ENCODE assay signal across 22 cellular contexts in genomic region chr17:2964028-2964356, GRCh38.
"Had no signal": no experiment of that assay in that cellular context is flagged by ENCODE, and none has a peak within 500 bp of the region (broad histone marks: within the 10 kb centered on the region; RNA-seq: fewer than 3 reads in every experiment).

No MANE protein-coding gene starts in this region.

- DNase-seq: effector memory CD4-positive, alpha-beta T cell; esophagus squamous epithelium; foreskin keratinocyte; immature natural killer cell; mesenchymal stem cell; naive B cell; psoas muscle; retina; spleen; stimulated activated CD4-positive, alpha-beta T cell treated with anti-CD3 and anti-CD28 coated beads, Interleukin-15, amount 100 ng/mL, for 24 hours; stimulated activated CD4-positive, alpha-beta T cell treated with anti-CD3 and anti-CD28 coated beads, Interleukin-1b, Interleukin-23, amount 100 ng/mL, for 48 hours; stimulated activated CD4-positive, alpha-beta T cell treated with anti-CD3 and anti-CD28 coated beads, Interleukin-4, amount 100 ng/mL, for 24 hours; testis; transverse colon had no signal

- H3K4me3 Mint-ChIP-seq: immature natural killer cell; nephron; stimulated activated memory B cell treated with anti-CD40 and anti-IgM and Interleukin-4, amounts not matched to agents 10 μg/mL and 1 μg/mL and 100 μg/mL, for 72 hours; stimulated activated naive CD8-positive, alpha-beta T cell treated with anti-CD3 and anti-CD28 coated beads, Interleukin-15, Interleukin-2, amounts not matched to agents 100 ng/mL and 50 ng/mL, for 24 hours had no signal

- H3K4me1 Mint-ChIP-seq: naive B cell; stimulated activated memory B cell treated with anti-CD40 and anti-IgM and Interleukin-4, amounts not matched to agents 10 μg/mL and 1 μg/mL and 100 μg/mL, for 72 hours had no signal

- H3K36me3 ChIP-seq: esophagus squamous epithelium, right lobe of liver, transverse colon had no signal

- H3K27ac Mint-ChIP-seq: stimulated activated memory B cell treated with anti-CD40 and anti-IgM and Interleukin-4, amounts not matched to agents 10 μg/mL and 1 μg/mL and 100 μg/mL, for 72 hours; stimulated activated naive CD8-positive, alpha-beta T cell treated with anti-CD3 and anti-CD28 coated beads, Interleukin-15, Interleukin-2, amounts not matched to agents 100 ng/mL and 50 ng/mL, for 24 hours had no signal

- H3K27me3 ChIP-seq: esophagus squamous epithelium, foreskin keratinocyte, left lung, neutrophil, right lobe of liver, spleen, testis, transverse colon had no signal

- H3K4me3 ChIP-seq: esophagus squamous epithelium, left lung, lung, psoas muscle, right lobe of liver, spleen, testis, transverse colon had no signal

- H3K9me3 Mint-ChIP-seq: immature natural killer cell; naive B cell; nephron; stimulated activated memory B cell treated with anti-CD40 and anti-IgM and Interleukin-4, amounts not matched to agents 10 μg/mL and 1 μg/mL and 100 μg/mL, for 72 hours; stimulated activated naive CD8-positive, alpha-beta T cell treated with anti-CD3 and anti-CD28 coated beads, Interleukin-15, Interleukin-2, amounts not matched to agents 100 ng/mL and 50 ng/mL, for 24 hours had no signal

- H3K4me1 ChIP-seq: psoas muscle, right lobe of liver, spleen had no signal

- H3K27ac ChIP-seq: epithelial cell of prostate, foreskin keratinocyte, left lung, neutrophil, psoas muscle, right lobe of liver, spleen, testis, transverse colon had no signal

- H3K9me3 ChIP-seq: esophagus squamous epithelium, left lung, neutrophil, psoas muscle, right lobe of liver, spleen, testis, transverse colon had no signal

- ATAC-seq: foreskin keratinocyte; left lung; psoas muscle; right lobe of liver; stimulated activated memory B cell treated with anti-CD40 and anti-IgM and Interleukin-4, amounts not matched to agents 10 μg/mL and 1 μg/mL and 100 μg/mL, for 72 hours had no signal

- H3K27me3 Mint-ChIP-seq: naive B cell; stimulated activated memory B cell treated with anti-CD40 and anti-IgM and Interleukin-4, amounts not matched to agents 10 μg/mL and 1 μg/mL and 100 μg/mL, for 72 hours; stimulated activated naive CD8-positive, alpha-beta T cell treated with anti-CD3 and anti-CD28 coated beads, Interleukin-15, Interleukin-2, amounts not matched to agents 100 ng/mL and 50 ng/mL, for 24 hours had no signal
